In the genomic region with DNA sequence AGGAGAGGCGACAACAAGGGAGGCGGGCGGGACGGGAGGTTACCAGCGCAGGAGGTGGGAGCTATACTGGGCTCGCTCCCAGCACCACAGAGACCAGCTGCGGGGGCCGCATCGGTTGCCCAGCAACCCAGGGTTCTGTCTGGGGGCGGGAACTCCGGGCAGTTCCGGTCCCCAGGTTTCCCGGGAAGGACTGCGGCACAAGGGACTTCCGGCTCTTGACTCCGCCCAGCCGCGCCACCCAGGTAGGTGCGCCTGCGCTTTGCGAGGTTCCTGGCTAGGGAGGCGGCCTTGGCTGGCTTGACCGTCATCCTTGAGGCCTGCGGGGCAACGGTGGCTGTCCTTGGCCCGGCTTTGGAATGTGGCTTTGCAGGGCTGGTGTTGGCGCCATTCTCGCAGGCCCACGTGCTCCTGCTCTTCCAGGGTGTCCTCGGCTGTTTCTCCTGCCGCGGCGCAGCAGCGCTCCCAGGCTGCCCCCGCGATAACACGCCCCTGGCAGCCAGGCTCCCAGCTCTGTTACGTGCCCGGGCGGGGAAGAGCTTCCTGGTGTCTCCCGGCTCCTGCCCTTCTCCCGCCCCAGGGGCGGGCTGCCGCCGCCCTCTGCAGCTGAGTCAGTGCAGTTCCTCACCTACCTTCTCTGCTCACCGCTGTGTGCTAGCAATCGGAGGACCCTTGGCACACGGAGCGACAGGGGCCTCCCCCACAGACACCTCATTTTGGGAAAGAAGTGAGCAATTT, we compare ENCODE assay signal across 1 cellular context.
TF ChIP-seq lines count a peak whose summit lies in the region.

A gene with protein sequence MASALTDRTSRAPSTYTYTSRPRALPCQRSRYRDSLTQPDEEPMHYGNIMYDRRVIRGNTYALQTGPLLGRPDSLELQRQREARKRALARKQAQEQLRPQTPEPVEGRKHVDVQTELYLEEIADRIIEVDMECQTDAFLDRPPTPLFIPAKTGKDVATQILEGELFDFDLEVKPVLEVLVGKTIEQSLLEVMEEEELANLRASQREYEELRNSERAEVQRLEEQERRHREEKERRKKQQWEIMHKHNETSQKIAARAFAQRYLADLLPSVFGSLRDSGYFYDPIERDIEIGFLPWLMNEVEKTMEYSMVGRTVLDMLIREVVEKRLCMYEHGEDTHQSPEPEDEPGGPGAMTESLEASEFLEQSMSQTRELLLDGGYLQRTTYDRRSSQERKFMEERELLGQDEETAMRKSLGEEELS (minus strand): TSS at position 534 of the 735 bp plus-strand sequence. CDS start 652 bp downstream, outside the sequence.

TF ChIP-seq in HepG2, 621 proteins besides CTCF, POLR2A, EP300 and RAD21 (continued from another document and continues in another):
- TF ChIP-seq ZBTB44 (CRISPR knock-in tag; IDR thresholded peaks at IDR 0.05), result 0 out of 2 replicates have a peak, but pooled peaks have one; percentile 74
- peak; percentile 99 for TF ChIP-seq ZNF839 (CRISPR knock-in tag; IDR thresholded peaks at IDR 0.05; ENCODE audit: borderline replicate concordance)
- TF ChIP-seq, protein P1, sequence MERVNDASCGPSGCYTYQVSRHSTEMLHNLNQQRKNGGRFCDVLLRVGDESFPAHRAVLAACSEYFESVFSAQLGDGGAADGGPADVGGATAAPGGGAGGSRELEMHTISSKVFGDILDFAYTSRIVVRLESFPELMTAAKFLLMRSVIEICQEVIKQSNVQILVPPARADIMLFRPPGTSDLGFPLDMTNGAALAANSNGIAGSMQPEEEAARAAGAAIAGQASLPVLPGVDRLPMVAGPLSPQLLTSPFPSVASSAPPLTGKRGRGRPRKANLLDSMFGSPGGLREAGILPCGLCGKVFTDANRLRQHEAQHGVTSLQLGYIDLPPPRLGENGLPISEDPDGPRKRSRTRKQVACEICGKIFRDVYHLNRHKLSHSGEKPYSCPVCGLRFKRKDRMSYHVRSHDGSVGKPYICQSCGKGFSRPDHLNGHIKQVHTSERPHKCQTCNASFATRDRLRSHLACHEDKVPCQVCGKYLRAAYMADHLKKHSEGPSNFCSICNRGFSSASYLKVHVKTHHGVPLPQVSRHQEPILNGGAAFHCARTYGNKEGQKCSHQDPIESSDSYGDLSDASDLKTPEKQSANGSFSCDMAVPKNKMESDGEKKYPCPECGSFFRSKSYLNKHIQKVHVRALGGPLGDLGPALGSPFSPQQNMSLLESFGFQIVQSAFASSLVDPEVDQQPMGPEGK (CRISPR knock-in tag; IDR thresholded peaks at IDR 0.05), result peak; percentile 80
- 0 out of 2 replicates have a peak, but pooled peaks have one; percentile 63 for TF ChIP-seq NFE2L1 (CRISPR knock-in tag; IDR thresholded peaks at IDR 0.05; ENCODE audit: borderline replicate concordance)
- TF ChIP-seq EEA1 (CRISPR knock-in tag; IDR thresholded peaks at IDR 0.05; ENCODE audit: borderline replicate concordance), result peak; percentile 94
- no peak for TF ChIP-seq ZNF382 (CRISPR knock-in tag; IDR thresholded peaks at IDR 0.05; ENCODE audit: borderline replicate concordance)
- TF ChIP-seq ZNF784 (CRISPR knock-in tag; IDR thresholded peaks at IDR 0.05; ENCODE audit: borderline replicate concordance), result no peak; the same call in none of the 2 replicates
- TF ChIP-seq FOXP1 (IDR thresholded peaks at IDR 0.05), result no peak
- TF ChIP-seq FOXP1 (CRISPR knock-in tag; IDR thresholded peaks at IDR 0.05), result 0 out of 2 replicates have a peak, but pooled peaks have one; percentile 25
- TF ChIP-seq ZNF589 (CRISPR knock-in tag; conservative IDR thresholded peaks at IDR 0.05), result peak; percentile 98
- no peak for TF ChIP-seq MTF1 (CRISPR knock-in tag; IDR thresholded peaks at IDR 0.05)
- peak; percentile 35; the same call in 1 of the 2 replicates for TF ChIP-seq FOXK2 (IDR thresholded peaks at IDR 0.05)
- TF ChIP-seq HDAC6 (IDR thresholded peaks at IDR 0.05; ENCODE audit: low read depth, low read length), result no peak
- TF ChIP-seq MIER3 (CRISPR knock-in tag; IDR thresholded peaks at IDR 0.05; ENCODE audit: borderline replicate concordance), result peak; percentile 84; the same call in 1 of the 2 replicates
- peak; percentile 84 for TF ChIP-seq ZNF512 (CRISPR knock-in tag; IDR thresholded peaks at IDR 0.05)
- peak; percentile 100 for TF ChIP-seq ZFX (CRISPR knock-in tag; IDR thresholded peaks at IDR 0.05; ENCODE audit: low read depth)
- TF ChIP-seq SYNCRIP (IDR thresholded peaks at IDR 0.05; ENCODE audit: insufficient read depth, low read depth, low read length), result no peak
- peak; percentile 55; the same call in 1 of the 2 replicates for TF ChIP-seq ZBTB2 (CRISPR knock-in tag; IDR thresholded peaks at IDR 0.05; ENCODE audit: low read depth)
- TF ChIP-seq BCL6 (CRISPR knock-in tag; IDR thresholded peaks at IDR 0.05), result peak; percentile 66
- TF ChIP-seq TRIM24 (CRISPR knock-in tag; IDR thresholded peaks at IDR 0.05), result no peak
- no peak; the same call in 1 of the 2 replicates for TF ChIP-seq JDP2 (CRISPR knock-in tag; IDR thresholded peaks at IDR 0.05; ENCODE audit: borderline replicate concordance)
- no peak for TF ChIP-seq MBD4 (IDR thresholded peaks at IDR 0.05; ENCODE audit: borderline replicate concordance, low read length)
- TF ChIP-seq ISL2 (CRISPR knock-in tag; IDR thresholded peaks at IDR 0.05), result peak; percentile 88
- TF ChIP-seq MXD3 (CRISPR knock-in tag; IDR thresholded peaks at IDR 0.05), result peak; percentile 98
- TF ChIP-seq TEAD2 (CRISPR knock-in tag; IDR thresholded peaks at IDR 0.05), result peak; percentile 84; the same call in 1 of the 2 replicates
- peak; percentile 96 for TF ChIP-seq ZNF256 (CRISPR knock-in tag; conservative IDR thresholded peaks at IDR 0.05)
- TF ChIP-seq TEAD3 (CRISPR knock-in tag; optimal IDR thresholded peaks at IDR 0.05; ENCODE audit: borderline replicate concordance), result peak; percentile 94
- TF ChIP-seq, protein P2, sequence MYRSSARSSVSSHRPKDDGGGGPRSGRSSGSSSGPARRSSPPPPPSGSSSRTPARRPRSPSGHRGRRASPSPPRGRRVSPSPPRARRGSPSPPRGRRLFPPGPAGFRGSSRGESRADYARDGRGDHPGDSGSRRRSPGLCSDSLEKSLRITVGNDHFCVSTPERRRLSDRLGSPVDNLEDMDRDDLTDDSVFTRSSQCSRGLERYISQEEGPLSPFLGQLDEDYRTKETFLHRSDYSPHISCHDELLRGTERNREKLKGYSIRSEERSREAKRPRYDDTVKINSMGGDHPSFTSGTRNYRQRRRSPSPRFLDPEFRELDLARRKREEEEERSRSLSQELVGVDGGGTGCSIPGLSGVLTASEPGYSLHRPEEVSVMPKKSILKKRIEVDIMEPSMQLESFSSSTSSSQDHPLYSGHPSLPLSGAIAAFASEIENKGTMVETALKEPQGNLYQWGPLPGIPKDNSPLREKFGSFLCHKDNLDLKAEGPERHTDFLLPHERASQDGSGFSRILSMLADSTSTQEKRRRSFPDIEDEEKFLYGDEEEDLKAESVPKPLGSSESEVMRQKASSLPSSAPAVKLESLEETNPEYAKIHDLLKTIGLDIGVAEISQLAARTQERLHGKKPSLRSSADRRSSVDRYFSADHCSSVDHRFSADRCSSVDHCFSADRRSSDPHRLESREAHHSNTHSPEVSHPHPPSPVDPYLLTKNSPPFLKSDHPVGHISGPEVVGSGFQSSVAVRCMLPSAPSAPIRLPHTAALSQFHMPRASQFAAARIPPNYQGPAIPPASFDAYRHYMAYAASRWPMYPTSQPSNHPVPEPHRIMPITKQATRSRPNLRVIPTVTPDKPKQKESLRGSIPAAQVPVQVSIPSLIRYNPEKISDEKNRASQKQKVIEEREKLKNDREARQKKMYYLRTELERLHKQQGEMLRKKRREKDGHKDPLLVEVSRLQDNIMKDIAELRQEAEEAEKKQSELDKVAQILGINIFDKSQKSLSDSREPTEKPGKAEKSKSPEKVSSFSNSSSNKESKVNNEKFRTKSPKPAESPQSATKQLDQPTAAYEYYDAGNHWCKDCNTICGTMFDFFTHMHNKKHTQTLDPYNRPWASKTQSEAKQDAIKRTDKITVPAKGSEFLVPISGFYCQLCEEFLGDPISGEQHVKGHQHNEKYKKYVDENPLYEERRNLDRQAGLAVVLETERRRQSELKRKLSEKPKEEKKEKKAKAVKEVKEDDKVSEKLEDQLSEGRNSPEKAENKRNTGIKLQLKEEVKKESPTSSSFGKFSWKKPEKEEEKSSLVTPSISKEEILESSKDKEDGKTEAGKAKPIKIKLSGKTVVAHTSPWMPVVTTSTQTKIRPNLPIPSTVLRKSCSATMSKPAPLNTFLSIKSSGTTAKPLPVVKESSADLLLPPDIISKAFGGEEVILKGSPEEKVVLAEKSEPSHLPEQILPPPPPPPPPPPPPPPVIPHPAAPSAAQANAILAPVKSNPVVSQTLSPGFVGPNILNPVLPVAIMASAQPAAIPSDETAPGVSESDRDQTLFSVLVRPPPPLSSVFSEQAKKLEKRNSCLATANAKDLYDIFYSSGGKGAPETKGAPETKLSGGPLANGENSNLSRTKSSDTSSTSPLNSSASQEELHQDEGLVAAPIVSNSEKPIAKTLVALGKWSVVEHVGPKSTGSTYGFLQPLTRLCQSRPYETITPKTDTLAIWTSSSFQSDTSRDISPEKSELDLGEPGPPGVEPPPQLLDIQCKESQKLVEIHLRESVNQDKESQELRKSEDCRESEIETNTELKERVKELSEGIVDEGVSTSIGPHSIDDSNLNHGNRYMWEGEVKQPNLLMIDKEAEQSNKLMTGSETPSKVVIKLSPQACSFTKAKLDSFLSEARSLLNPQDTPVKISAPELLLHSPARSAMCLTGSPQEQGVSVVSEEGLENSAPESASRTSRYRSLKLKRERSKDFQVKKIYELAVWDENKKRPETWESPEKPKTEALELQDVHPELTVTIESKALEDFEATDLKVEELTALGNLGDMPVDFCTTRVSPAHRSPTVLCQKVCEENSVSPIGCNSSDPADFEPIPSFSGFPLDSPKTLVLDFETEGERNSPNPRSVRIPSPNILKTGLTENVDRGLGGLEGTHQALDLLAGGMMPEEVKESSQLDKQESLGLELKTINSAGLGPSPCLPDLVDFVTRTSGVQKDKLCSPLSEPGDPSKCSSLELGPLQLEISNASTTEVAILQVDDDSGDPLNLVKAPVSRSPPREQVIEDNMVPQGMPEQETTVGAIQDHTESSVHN (CRISPR knock-in tag; IDR thresholded peaks at IDR 0.05), result peak; percentile 80; the same call in 1 of the 2 replicates
- TF ChIP-seq NR2F2 (IDR thresholded peaks at IDR 0.05; ENCODE audit: borderline replicate concordance, low read depth), result 0 out of 2 replicates have a peak, but pooled peaks have one; percentile 12
- TF ChIP-seq MLLT10 (CRISPR knock-in tag; IDR thresholded peaks at IDR 0.05), result no peak
- TF ChIP-seq, protein P3, sequence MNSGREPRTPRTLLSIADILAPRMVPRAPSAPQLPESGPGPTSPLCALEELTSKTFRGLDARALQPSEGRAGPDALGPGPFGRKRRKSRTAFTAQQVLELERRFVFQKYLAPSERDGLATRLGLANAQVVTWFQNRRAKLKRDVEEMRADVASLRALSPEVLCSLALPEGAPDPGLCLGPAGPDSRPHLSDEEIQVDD (CRISPR knock-in tag; IDR thresholded peaks at IDR 0.05; ENCODE audit: borderline replicate concordance), result peak; percentile 99
- peak; percentile 99 for TF ChIP-seq CSRNP1 (CRISPR knock-in tag; IDR thresholded peaks at IDR 0.05)
